Comparison of ENCODE assay signal across 10 cellular contexts in the genomic region with DNA sequence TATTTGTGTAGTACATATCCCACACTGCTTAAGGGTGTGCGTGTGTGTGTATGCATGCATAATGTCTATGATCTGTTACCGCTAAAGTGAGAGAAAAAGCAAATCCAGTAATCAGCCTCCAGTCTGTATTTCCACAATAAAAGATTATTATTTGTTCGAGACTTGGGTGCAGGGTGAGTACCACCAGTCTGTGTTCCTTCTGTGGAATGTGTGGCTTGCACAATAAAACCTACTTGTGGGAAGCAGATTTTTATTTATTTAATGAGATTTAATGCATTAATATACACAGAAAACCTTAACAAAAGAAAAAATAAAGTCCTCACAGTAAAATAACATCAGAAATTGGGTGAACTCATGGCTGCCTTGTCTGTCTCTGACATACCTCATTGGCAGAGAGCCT.
"Had no signal": no experiment of that assay in that cellular context is flagged by ENCODE, and none has a peak within 500 bp of the region (broad histone marks: within the 10 kb centered on the region; RNA-seq: fewer than 3 reads in every experiment).

No MANE protein-coding gene starts in this region.

- DNase-seq: activated CD4-positive, CD25-positive, alpha-beta regulatory T cell treated with anti-CD3 and anti-CD28 coated beads, Interleukin-2, amount 50 U/mL, for 72 hours; activated naive CD8-positive, alpha-beta T cell treated with anti-CD3 and anti-CD28 coated beads, Interleukin-2, amount 10 ng/mL, durations not matched to agents 7 days and 5 days; aorta; endodermal cell; foreskin keratinocyte; glutamatergic neuron; T-cell; T1000 had no signal

- H3K9me3 Mint-ChIP-seq: activated T-helper 1 cell treated with anti-CD3 and anti-CD28 coated beads, Interleukin-12 subunit alpha, Interleukin-12 subunit beta, Interleukin-2, Interleukin-4 antibody, amounts not matched to agents 30 ng/mL and 10 ng/mL and 1 ng/mL, durations not matched to agents 14 hours and 24 hours and 36 hours; endodermal cell; stimulated activated effector memory CD8-positive, alpha-beta T cell treated with anti-CD3 and anti-CD28 coated beads, Interleukin-12 subunit alpha, Interleukin-12 subunit beta, amount 100 ng/mL, for 72 hours; T-cell had no signal

- ATAC-seq: foreskin keratinocyte; stimulated activated effector memory CD8-positive, alpha-beta T cell treated with anti-CD3 and anti-CD28 coated beads, Interleukin-12 subunit alpha, Interleukin-12 subunit beta, amount 100 ng/mL, for 72 hours; T-cell had no signal

- H3K27ac ChIP-seq: foreskin keratinocyte had no signal

- H3K36me3 Mint-ChIP-seq: stimulated activated effector memory CD8-positive, alpha-beta T cell treated with anti-CD3 and anti-CD28 coated beads, Interleukin-12 subunit alpha, Interleukin-12 subunit beta, amount 100 ng/mL, for 72 hours; T-cell had no signal

- H3K4me3 Mint-ChIP-seq: activated naive CD8-positive, alpha-beta T cell treated with anti-CD3 and anti-CD28 coated beads, Interleukin-2, amount 10 ng/mL, durations not matched to agents 7 days and 5 days; activated T-helper 1 cell treated with anti-CD3 and anti-CD28 coated beads, Interleukin-12 subunit alpha, Interleukin-12 subunit beta, Interleukin-2, Interleukin-4 antibody, amounts not matched to agents 30 ng/mL and 10 ng/mL and 1 ng/mL, durations not matched to agents 14 hours and 24 hours and 36 hours; endodermal cell; stimulated activated effector memory CD8-positive, alpha-beta T cell treated with anti-CD3 and anti-CD28 coated beads, Interleukin-12 subunit alpha, Interleukin-12 subunit beta, amount 100 ng/mL, for 72 hours; T-cell had no signal

- H3K27ac Mint-ChIP-seq: activated naive CD8-positive, alpha-beta T cell treated with anti-CD3 and anti-CD28 coated beads, Interleukin-2, amount 10 ng/mL, durations not matched to agents 7 days and 5 days; activated T-helper 1 cell treated with anti-CD3 and anti-CD28 coated beads, Interleukin-12 subunit alpha, Interleukin-12 subunit beta, Interleukin-2, Interleukin-4 antibody, amounts not matched to agents 30 ng/mL and 10 ng/mL and 1 ng/mL, durations not matched to agents 14 hours and 24 hours and 36 hours; endodermal cell; stimulated activated effector memory CD8-positive, alpha-beta T cell treated with anti-CD3 and anti-CD28 coated beads, Interleukin-12 subunit alpha, Interleukin-12 subunit beta, amount 100 ng/mL, for 72 hours had no signal

- H3K4me1 Mint-ChIP-seq: activated naive CD8-positive, alpha-beta T cell treated with anti-CD3 and anti-CD28 coated beads, Interleukin-2, amount 10 ng/mL, durations not matched to agents 7 days and 5 days; stimulated activated effector memory CD8-positive, alpha-beta T cell treated with anti-CD3 and anti-CD28 coated beads, Interleukin-12 subunit alpha, Interleukin-12 subunit beta, amount 100 ng/mL, for 72 hours; T-cell had no signal

- H3K27me3 ChIP-seq: foreskin keratinocyte had no signal

- H3K27me3 Mint-ChIP-seq: activated naive CD8-positive, alpha-beta T cell treated with anti-CD3 and anti-CD28 coated beads, Interleukin-2, amount 10 ng/mL, durations not matched to agents 7 days and 5 days; T-cell had no signal
